In genomic region chr1:15788624-15789301, GRCh38 we compare ENCODE assay signal across 11 cellular contexts. TPM values are rescaled to one million over a fixed set of nuclear protein-coding genes. Genes with fewer than 3 reads are reported as not detected.
DNase-seq lines count a peak whose midpoint lies in the region; ATAC-seq and TF ChIP-seq lines count a peak whose summit lies in the region.
"Had no signal": no experiment of that assay in that cellular context is flagged by ENCODE, and none has a peak within 500 bp of the region (broad histone marks: within the 10 kb centered on the region; RNA-seq: fewer than 3 reads in every experiment).

No MANE protein-coding gene starts in this region.

- TF ChIP-seq CTCF in RWPE1 (conservative IDR thresholded peaks at IDR 0.05; ENCODE audit: low read depth) (no peak), foreskin keratinocyte (conservative IDR thresholded peaks at IDR 0.05) (no peak)

- no peaks in the 10 kb centered on the region for H4K20me1 ChIP-seq in BLaER1

- H3K9ac ChIP-seq in BLaER1 = no peak overlapping the region
- H3K9ac ChIP-seq: parathyroid adenoma had no signal

- H3K4me3 ChIP-seq in BLaER1 = no peak overlapping the region
- H3K4me3 ChIP-seq: gastroesophageal sphincter had no signal

- CTCF ChIA-PET in RWPE1 (lab: Yijun Ruan, JAX) = interaction anchor here (0.7 to 0.9 kb wide), 2 partner anchors 14 to 135 kb away, joined by 3 to 4 read pairs; no protein-coding TSS in a partner anchor

- DNase-seq in RWPE1 (ENCODE audit: low spot score) = peak; percentile 46
- peak; percentile 88 to 94 for DNase-seq in foreskin keratinocyte
- DNase-seq: NCI-H1417; SHP77; stimulated activated naive CD4-positive, alpha-beta T cell treated with Interleukin-2 at 50 U/mL for 16 hours had no signal

- H3K4me2 ChIP-seq in BLaER1 = peak overlapping the region; percentile 14; the same call in 1 of the 2 replicates

- POLR2A ChIA-PET in RWPE1 (lab: Yijun Ruan, JAX; ENCODE audit: low non-redundant PET) = interaction anchor here (0.6 kb wide), 3 partner anchors 27 to 187 kb away, joined by 4 to 8 read pairs (median 5); no protein-coding TSS in a partner anchor

- H3K4me1 ChIP-seq in BLaER1 = peaks cover 8% of the 10 kb centered on the region; the same call in 1 of the 2 replicates
- H3K4me1 ChIP-seq in foreskin keratinocyte = peaks cover 4% of the 10 kb centered on the region

- H3K27ac ChIP-seq in BLaER1 (no peak overlapping the region), RWPE1 (peak overlapping the region; percentile 98), foreskin keratinocyte (peak overlapping the region; percentile 78)
- H3K27ac ChIP-seq: gastroesophageal sphincter, parathyroid adenoma had no signal

- ATAC-seq in foreskin keratinocyte (peak; percentile 83), HG03196 (IDR thresholded peaks at IDR 0.05; ENCODE audit: unreplicated experiment) (no peak), HG03432 (IDR thresholded peaks at IDR 0.05; ENCODE audit: unreplicated experiment) (no peak), GM19023 (IDR thresholded peaks at IDR 0.05; ENCODE audit: unreplicated experiment) (no peak)
- ATAC-seq: gastroesophageal sphincter had no signal

- H3K36me3 ChIP-seq in BLaER1 = no peaks in the 10 kb centered on the region

- no peaks in the 10 kb centered on the region for H3K27me3 ChIP-seq in BLaER1
- H3K27me3 ChIP-seq in foreskin keratinocyte = no peaks in the 10 kb centered on the region
- H3K27me3 ChIP-seq: gastroesophageal sphincter had no signal

- no peaks in the 10 kb centered on the region for H3K9me3 ChIP-seq in BLaER1
- H3K9me3 ChIP-seq: gastroesophageal sphincter had no signal

RNA-seq across cellular contexts. Expression of gene UQCRHL, which starts 18.7 kb away (rescaled TPM):
- total RNA-seq in foreskin keratinocyte = 3.2 and 5.3 TPM in 2 replicates
- 5.6 and 8.7 TPM in 2 replicates for polyA plus RNA-seq in foreskin keratinocyte

RNA-seq across cellular contexts. Expression of gene FBLIM1, which starts 30.2 kb away (rescaled TPM):
- total RNA-seq in foreskin keratinocyte = 127 and 168 TPM in 2 replicates
- polyA plus RNA-seq in foreskin keratinocyte = 99.3 and 122 TPM in 2 replicates

RNA-seq across cellular contexts. Expression of gene TMEM82, which starts 46.5 kb away (rescaled TPM):
- total RNA-seq in foreskin keratinocyte = not detected in 2 replicates
- polyA plus RNA-seq in foreskin keratinocyte = not detected in 2 replicates
- total RNA-seq: gastroesophageal sphincter had no signal

RNA-seq across cellular contexts. Expression of gene SLC25A34, which starts 52.7 kb away (rescaled TPM):
- 0.35 and 0.44 TPM in 2 replicates for total RNA-seq in foreskin keratinocyte
- polyA plus RNA-seq in foreskin keratinocyte = 0.25 TPM in 2 replicates

RNA-seq across cellular contexts. Expression of gene SPEN, which starts 58.7 kb away (rescaled TPM):
- total RNA-seq in foreskin keratinocyte = 49.0 and 51.6 TPM in 2 replicates
- polyA plus RNA-seq in foreskin keratinocyte = 14.1 and 16.8 TPM in 2 replicates
